Comparison of ENCODE assay signal across 10 cellular contexts in genomic region chr15:89130194-89130593, GRCh38. TPM values are rescaled to one million over a fixed set of nuclear protein-coding genes. Genes with fewer than 3 reads are reported as not detected.
A peak's percentile ranks its signal among the peaks of the same experiment; 100 is the strongest.
DNase-seq lines count a peak whose midpoint lies in the region; ATAC-seq, FAIRE-seq and TF ChIP-seq lines count a peak whose summit lies in the region.
"Had no signal": no experiment of that assay in that cellular context is flagged by ENCODE, and none has a peak within 500 bp of the region (broad histone marks: within the 10 kb centered on the region; RNA-seq: fewer than 3 reads in every experiment).

No MANE protein-coding gene starts in this region.

- peak; percentile 63 for ATAC-seq in HG03097 (IDR thresholded peaks at IDR 0.05; ENCODE audit: low FRiP score, unreplicated experiment)
- no peak for ATAC-seq in upper lobe of left lung (ENCODE audit: low FRiP score in 2 of 2)
- no peak for ATAC-seq in GM19023 (IDR thresholded peaks at IDR 0.05; ENCODE audit: unreplicated experiment)

- H3K27me3 Mint-ChIP-seq in activated naive CD4-positive, alpha-beta T cell treated with anti-CD3 and anti-CD28 coated beads, Interleukin-2, amount 50 U/mL, for 24 hours = no peaks in the 10 kb centered on the region

- H3K27me3 ChIP-seq in ascending aorta = no peaks in the 10 kb centered on the region
- no peaks in the 10 kb centered on the region for H3K27me3 ChIP-seq in upper lobe of left lung

- H3K4me3 ChIP-seq in ascending aorta (no peak overlapping the region), upper lobe of left lung (no peak overlapping the region)
- H3K4me3 ChIP-seq: coronary artery, PC-9 had no signal

- DNase-seq in activated naive CD4-positive, alpha-beta T cell treated with anti-CD3 and anti-CD28 coated beads, Interleukin-2, amount 50 U/mL, for 16 hours = no peak
- DNase-seq in ascending aorta (ENCODE audit: low spot score in 2 of 2) (no peak), upper lobe of left lung (peak in 1 of 2 donors; percentile 48), D721Med (ENCODE audit: insufficient read length, low spot score) (no peak), NCI-H187 treated with DMSO at 0.1 percent for 48 hours (lab: John Stamatoyannopoulos, UW) (no peak)

- no peak for TF ChIP-seq EP300 in upper lobe of left lung (IDR thresholded peaks at IDR 0.05)

- peak overlapping the region; percentile 57 for H3K27ac Mint-ChIP-seq in activated naive CD4-positive, alpha-beta T cell treated with anti-CD3 and anti-CD28 coated beads, Interleukin-2, amount 50 U/mL, for 24 hours

- no peak overlapping the region for H3K4me3 Mint-ChIP-seq in activated naive CD4-positive, alpha-beta T cell treated with anti-CD3 and anti-CD28 coated beads, Interleukin-2, amount 50 U/mL, for 24 hours

- intact Hi-C loops in ascending aorta (cut with DNase I) = no loop called here

- H3K9me3 ChIP-seq in ascending aorta (no peaks in the 10 kb centered on the region), upper lobe of left lung (no peaks in the 10 kb centered on the region)

- H3K36me3 ChIP-seq in ascending aorta = peaks cover 12 to 13% of the 10 kb centered on the region in 2 donors
- H3K36me3 ChIP-seq in upper lobe of left lung = peaks cover 0 to 36% (median 5%) of the 10 kb centered on the region in 4 donors

- no peak for TF ChIP-seq CTCF in ascending aorta (IDR thresholded peaks at IDR 0.05)
- TF ChIP-seq CTCF in upper lobe of left lung (IDR thresholded peaks at IDR 0.05) = no peak
- TF ChIP-seq CTCF in D721Med (IDR thresholded peaks at IDR 0.05; ENCODE audit: insufficient read depth, missing control alignments) = no peak

- H3K4me1 ChIP-seq in ascending aorta (peaks cover 5 to 36% of the 10 kb centered on the region in 2 donors), upper lobe of left lung (peaks cover 25 to 58% (median 42%) of the 10 kb centered on the region in 4 donors)

- H3K4me1 Mint-ChIP-seq in activated naive CD4-positive, alpha-beta T cell treated with anti-CD3 and anti-CD28 coated beads, Interleukin-2, amount 50 U/mL, for 24 hours = peaks cover 25% of the 10 kb centered on the region

- 58 to 70% methylated on average over 5 of the region's 5 CpGs for WGBS in upper lobe of left lung, 2 donors

- FAIRE-seq in D721Med (lab: Jason Lieb, UNC) = no peak

- TF ChIP-seq POLR2A in upper lobe of left lung (IDR thresholded peaks at IDR 0.05) = no peak

- H3K36me3 Mint-ChIP-seq in activated naive CD4-positive, alpha-beta T cell treated with anti-CD3 and anti-CD28 coated beads, Interleukin-2, amount 50 U/mL, for 24 hours = peaks cover 10% of the 10 kb centered on the region

- H3K27ac ChIP-seq in ascending aorta (peak overlapping the region; percentile 56 to 79), upper lobe of left lung (peak overlapping the region; percentile 78 to 87 (median 82))

- H3K9me3 Mint-ChIP-seq in activated naive CD4-positive, alpha-beta T cell treated with anti-CD3 and anti-CD28 coated beads, Interleukin-2, amount 50 U/mL, for 24 hours = no peaks in the 10 kb centered on the region

RNA-seq across cellular contexts. Expression of gene ABHD2, which starts 41.9 kb away (rescaled TPM):
- total RNA-seq in ascending aorta = 228 TPM
- 100 to 1,000 TPM in 5 of 6 donors, 10 to 100 TPM in 1; 84.1 to 230 (median 174) TPM for total RNA-seq in upper lobe of left lung
